Comparison of ENCODE assay signal across 17 cellular contexts in the genomic region with DNA sequence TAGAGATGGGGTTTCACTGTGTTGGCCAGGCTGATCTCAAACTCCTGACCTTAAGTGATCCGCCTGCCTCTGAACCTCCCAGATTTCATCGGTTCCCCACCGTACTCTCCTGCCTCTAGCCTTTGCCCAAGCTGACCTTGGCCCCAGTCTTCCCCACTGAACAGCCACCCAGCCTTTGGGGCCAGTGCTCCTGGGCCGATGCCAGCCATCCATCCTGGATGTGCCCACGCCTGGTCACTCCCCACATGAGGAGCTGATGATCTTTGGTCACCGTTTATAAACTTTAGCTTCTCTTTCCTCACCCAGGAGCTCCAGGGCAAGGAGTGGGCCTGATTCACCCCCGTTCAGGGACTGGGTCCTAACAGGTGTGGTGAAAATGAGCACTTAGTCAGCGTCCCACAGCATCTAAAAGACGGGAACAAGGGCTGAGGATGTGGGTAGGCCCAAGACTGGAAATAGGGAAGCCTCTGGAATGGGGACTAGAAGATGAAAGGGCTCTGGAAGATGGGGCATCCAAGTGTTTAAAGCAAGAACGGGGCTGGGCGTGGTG. TPM values are rescaled to one million over a fixed set of nuclear protein-coding genes. Genes with fewer than 3 reads are reported as not detected.
DNase-seq lines count a peak whose midpoint lies in the region; ATAC-seq and TF ChIP-seq lines count a peak whose summit lies in the region.
"Had no signal": no experiment of that assay in that cellular context is flagged by ENCODE, and none has a peak within 500 bp of the region (broad histone marks: within the 10 kb centered on the region; RNA-seq: fewer than 3 reads in every experiment).

No MANE protein-coding gene starts in this region.

- peak; percentile 10 for DNase-seq in ELR (ENCODE audit: low read depth)
- DNase-seq in left colon = no peak
- DNase-seq in NCI-H2196 (lab: John Stamatoyannopoulos, UW; ENCODE audit: unreplicated experiment) = no peak
- DNase-seq in natural killer cell = no peak
- DNase-seq in left lobe of liver (ENCODE audit: low spot score) = no peak
- DNase-seq: activated CD4-positive, alpha-beta T cell treated with anti-CD3 and anti-CD28 coated beads, Interleukin-2, amount 10 ng/mL, durations not matched to agents 7 days and 5 days; body of pancreas; EL; naive thymus-derived CD8-positive, alpha-beta T cell; NCI-H1436 treated with DMSO at 0.1 percent for 48 hours; NCI-H774; stimulated activated CD4-positive, alpha-beta T cell treated with anti-CD3 and anti-CD28 coated beads, Interleukin-15, amount 100 ng/mL, for 24 hours; stimulated activated CD8-positive, alpha-beta memory T cell treated with anti-CD3 and anti-CD28 coated beads, Interleukin-4, amount 100 ng/mL, for 48 hours had no signal

- no peaks in the 10 kb centered on the region for H3K9me3 Mint-ChIP-seq in activated T-helper 17 cell treated with anti-CD3 and anti-CD28 coated beads, Interleukin-2, amount 50 U/mL, for 72 hours
- no peaks in the 10 kb centered on the region for H3K9me3 Mint-ChIP-seq in natural killer cell
- H3K9me3 Mint-ChIP-seq: activated CD4-positive, alpha-beta T cell treated with anti-CD3 and anti-CD28 coated beads, Interleukin-2, amount 10 ng/mL, durations not matched to agents 7 days and 5 days; naive thymus-derived CD8-positive, alpha-beta T cell had no signal

- no peak overlapping the region for H3K4me3 ChIP-seq in skin epidermis
- H3K4me3 ChIP-seq: BLaER1, body of pancreas had no signal

- peak overlapping the region; percentile 27 for H3K27ac Mint-ChIP-seq in activated T-helper 17 cell treated with anti-CD3 and anti-CD28 coated beads, Interleukin-2, amount 50 U/mL, for 72 hours
- H3K27ac Mint-ChIP-seq in natural killer cell = no peak overlapping the region
- H3K27ac Mint-ChIP-seq: activated CD4-positive, alpha-beta T cell treated with anti-CD3 and anti-CD28 coated beads, Interleukin-2, amount 10 ng/mL, durations not matched to agents 7 days and 5 days had no signal

- intact Hi-C loops in left colon (cut with DNase I, micrococcal nuclease) (no loop called here), natural killer cell (cut with micrococcal nuclease) (no loop called here)

- no peak for ATAC-seq in activated T-helper 17 cell treated with anti-CD3 and anti-CD28 coated beads, Interleukin-2, amount 50 U/mL, for 72 hours (replicated peaks)
- ATAC-seq in left colon (peak; percentile 2), HG02642 (IDR thresholded peaks at IDR 0.05; ENCODE audit: poor library complexity, unreplicated experiment) (no peak), natural killer cell (no peak), left lobe of liver (no peak)
- ATAC-seq: body of pancreas; naive thymus-derived CD8-positive, alpha-beta T cell had no signal

- peak overlapping the region in 18 of 21 experiments; percentile 35 to 98 (median 90) for H3K27ac ChIP-seq in skin epidermis

- H3K4me3 Mint-ChIP-seq in activated T-helper 17 cell treated with anti-CD3 and anti-CD28 coated beads, Interleukin-2, amount 50 U/mL, for 72 hours = no peak overlapping the region
- H3K4me3 Mint-ChIP-seq in natural killer cell = no peak overlapping the region
- H3K4me3 Mint-ChIP-seq: activated CD4-positive, alpha-beta T cell treated with anti-CD3 and anti-CD28 coated beads, Interleukin-2, amount 10 ng/mL, durations not matched to agents 7 days and 5 days; naive thymus-derived CD8-positive, alpha-beta T cell had no signal

- H3K27me3 Mint-ChIP-seq in activated T-helper 17 cell treated with anti-CD3 and anti-CD28 coated beads, Interleukin-2, amount 50 U/mL, for 72 hours = no peaks in the 10 kb centered on the region
- H3K27me3 Mint-ChIP-seq in natural killer cell (ENCODE audit: low read depth in 2 of 2) = peaks cover 3 to 6% of the 10 kb centered on the region in 2 donors

- H3K4me1 Mint-ChIP-seq in activated T-helper 17 cell treated with anti-CD3 and anti-CD28 coated beads, Interleukin-2, amount 50 U/mL, for 72 hours = no peaks in the 10 kb centered on the region
- H3K4me1 Mint-ChIP-seq in natural killer cell = peaks cover 6 to 7% of the 10 kb centered on the region in 2 donors
- H3K4me1 Mint-ChIP-seq: activated CD4-positive, alpha-beta T cell treated with anti-CD3 and anti-CD28 coated beads, Interleukin-2, amount 10 ng/mL, durations not matched to agents 7 days and 5 days had no signal

- no peaks in the 10 kb centered on the region for H3K36me3 Mint-ChIP-seq in activated T-helper 17 cell treated with anti-CD3 and anti-CD28 coated beads, Interleukin-2, amount 50 U/mL, for 72 hours (ENCODE audit: low read depth)
- no peaks in the 10 kb centered on the region for H3K36me3 Mint-ChIP-seq in natural killer cell
- H3K36me3 Mint-ChIP-seq: naive thymus-derived CD8-positive, alpha-beta T cell had no signal

- no peak for TF ChIP-seq CTCF in natural killer cell (IDR thresholded peaks at IDR 0.05)

RNA-seq across cellular contexts. Expression of a gene that starts 22.9 kb away (rescaled TPM):
- 1 to 10 TPM in 1 of 2 donors, under 1 TPM in 1; 0.89 to 2.2 TPM for total RNA-seq in activated T-helper 17 cell treated with anti-CD3 and anti-CD28 coated beads, Interleukin-2, amount 50 U/mL, for 72 hours
- total RNA-seq in left colon = 10 to 100 TPM; 14.6 to 14.8 TPM
- total RNA-seq in natural killer cell = not detected
- 10.3 TPM for total RNA-seq in left lobe of liver
